Comparison of ENCODE assay signal across 20 cellular contexts in genomic region chr14:98999345-98999744, GRCh38.
A peak's percentile ranks its signal among the peaks of the same experiment; 100 is the strongest.
DNase-seq lines count a peak whose midpoint lies in the region; ATAC-seq, FAIRE-seq and TF ChIP-seq lines count a peak whose summit lies in the region.
"Had no signal": no experiment of that assay in that cellular context is flagged by ENCODE, and none has a peak within 500 bp of the region (broad histone marks: within the 10 kb centered on the region; RNA-seq: fewer than 3 reads in every experiment).

No MANE protein-coding gene starts in this region.

- no peak overlapping the region for H3K56ac ChIP-seq in H1 (replicated peaks; ENCODE audit: insufficient read length, low read depth, low read length)

- H3K9me2 ChIP-seq in SK-N-SH, result no peaks in the 10 kb centered on the region

- H3K4ac ChIP-seq in H1 (replicated peaks; ENCODE audit: insufficient read length, low read depth, low read length), result no peak overlapping the region
- no peak overlapping the region for H3K4ac ChIP-seq in neuronal stem cell (ENCODE audit: low read length)

- POLR2A ChIA-PET in SK-N-SH (lab: Yijun Ruan, JAX), result no interaction called here
- POLR2A ChIA-PET in H1 (lab: Charles Lee; ENCODE audit: partially characterized antibody), result no interaction called here

- TF ChIP-seq EP300 in SK-N-SH (IDR thresholded peaks at IDR 0.05; ENCODE audit: borderline replicate concordance in 1 of 2, low read depth in 1 of 2, low read length in 1 of 2), result no peak
- no peak for TF ChIP-seq EP300 in Ishikawa (IDR thresholded peaks at IDR 0.05; ENCODE audit: borderline replicate concordance)
- no peak for TF ChIP-seq EP300 in H1 (IDR thresholded peaks at IDR 0.05; ENCODE audit: borderline replicate concordance in 1 of 2, low read depth in 2 of 2, low read length in 2 of 2)

- no peak overlapping the region for H2BK5ac ChIP-seq in H1 (ENCODE audit: low read depth, low read length)
- no peak overlapping the region for H2BK5ac ChIP-seq in neuronal stem cell (ENCODE audit: low read length)

- TF ChIP-seq POLR2A in H1 (IDR thresholded peaks at IDR 0.05; ENCODE audit: control extremely low read depth in 1 of 2, low read depth in 2 of 2, low read length in 2 of 2), result no peak

- H3K4me1 ChIP-seq in SK-N-SH (ENCODE audit: control insufficient read depth in 1 of 2, insufficient read depth in 2 of 2, low read depth in 1 of 2, low read length in 1 of 2) (no peaks in the 10 kb centered on the region), H1 (replicated peaks in 1 of 4; ENCODE audit: control insufficient read depth in 3 of 4, insufficient read depth in 4 of 4, low read length in 3 of 4) (no peaks in the 10 kb centered on the region; a peak in 1 of 7 replicates), neuronal stem cell (ENCODE audit: control insufficient read depth in 2 of 2, insufficient read depth in 1 of 2, low read depth in 1 of 2, low read length in 2 of 2) (no peaks in the 10 kb centered on the region)
- H3K4me1 ChIP-seq: BE2C had no signal

- WGBS in SK-N-SH (ENCODE audit: low lambda C conversion rate), result 6% methylated on average over 9 of the region's 9 CpGs
- 87% methylated on average over 8 of the region's 9 CpGs; no CpG with 5 or more reads in 1 of the 2 experiments for WGBS in H1 (ENCODE audit: extremely low coverage in 1 of 2, insufficient coverage in 1 of 2, insufficient read length in 1 of 2, insufficient replicate concordance in 2 of 2, low coverage in 1 of 2, low lambda C conversion rate in 2 of 2, missing lambda C conversion rate in 1 of 2), 2 experiments
- no CpG with 5 or more reads among the region's 9 CpGs for WGBS in neuronal stem cell (ENCODE audit: extremely low coverage in 2 of 2, insufficient read length in 2 of 2, insufficient replicate concordance in 1 of 2), 2 donors

- H3K23me2 ChIP-seq in H1 (ENCODE audit: low read depth, low read length), result no peaks in the 10 kb centered on the region

- H3F3A ChIP-seq in SK-N-SH (replicated peaks; ENCODE audit: insufficient read depth), result no peaks in the 10 kb centered on the region

- H4K5ac ChIP-seq in H1 (ENCODE audit: insufficient read length, low read depth, low read length), result no peak overlapping the region

- no peak overlapping the region for H2AFZ ChIP-seq in SK-N-SH (ENCODE audit: low read depth)
- H2AFZ ChIP-seq in H1 (ENCODE audit: low read length), result no peak overlapping the region
- no peak overlapping the region for H2AFZ ChIP-seq in neuronal stem cell (ENCODE audit: low read length)
- H2AFZ ChIP-seq: GM23248 had no signal

- H3K18ac ChIP-seq in H1 (ENCODE audit: extremely low read depth, low read length) (no peak overlapping the region), neuronal stem cell (ENCODE audit: low read length) (peak overlapping the region; percentile 70)

- TF ChIP-seq RAD21 in SK-N-SH (IDR thresholded peaks at IDR 0.05; ENCODE audit: low read length) (no peak), Ishikawa (IDR thresholded peaks at IDR 0.05; ENCODE audit: low read depth) (no peak), H1 (IDR thresholded peaks at IDR 0.05 in 1 of 2, conservative IDR thresholded peaks at IDR 0.05 in 1 of 2; ENCODE audit: low read depth in 2 of 2, low read length in 2 of 2) (no peak)

- no peak overlapping the region; the same call in 1 of the 2 replicates for H2BK12ac ChIP-seq in H1 (ENCODE audit: low read depth, low read length)
- H2BK12ac ChIP-seq in neuronal stem cell (ENCODE audit: low read length), result no peak overlapping the region

- H3K36me3 ChIP-seq in SK-N-SH (replicated peaks in 1 of 2; ENCODE audit: control insufficient read depth in 1 of 2, insufficient read depth in 2 of 2, low read length in 1 of 2) (no peaks in the 10 kb centered on the region), H1 (ENCODE audit: control insufficient read depth in 2 of 4, insufficient read depth in 4 of 4, low read length in 3 of 4) (no peaks in the 10 kb centered on the region), neuronal stem cell (replicated peaks in 1 of 2; ENCODE audit: control insufficient read depth in 2 of 2, insufficient read depth in 2 of 2, low read length in 2 of 2) (no peaks in the 10 kb centered on the region), MG63 (no peaks in the 10 kb centered on the region)
- H3K36me3 ChIP-seq: BE2C had no signal

- H2AK5ac ChIP-seq in H1 (ENCODE audit: low read depth, low read length), result no peak overlapping the region
- H2AK5ac ChIP-seq in neuronal stem cell (ENCODE audit: low read depth, low read length), result no peak overlapping the region

- no peak overlapping the region for H2BK15ac ChIP-seq in H1 (ENCODE audit: low read length)
- no peak overlapping the region for H2BK15ac ChIP-seq in neuronal stem cell (ENCODE audit: low read length)

- H2BK120ac ChIP-seq in H1 (replicated peaks; ENCODE audit: low read depth, low read length), result no peak overlapping the region
- no peak overlapping the region for H2BK120ac ChIP-seq in neuronal stem cell (ENCODE audit: low read depth, low read length)

- H3K79me2 ChIP-seq in SK-N-SH (ENCODE audit: insufficient read depth), result no peaks in the 10 kb centered on the region
- no peaks in the 10 kb centered on the region for H3K79me2 ChIP-seq in H1 (ENCODE audit: control insufficient read depth in 1 of 2, insufficient read depth in 2 of 2, low read length in 2 of 2)

- H3K4me2 ChIP-seq in SK-N-SH, result no peak overlapping the region
- H3K4me2 ChIP-seq in H1 (ENCODE audit: insufficient read depth in 1 of 2, low read depth in 2 of 2, low read length in 2 of 2), result no peak overlapping the region
- H3K4me2 ChIP-seq in neuronal stem cell (ENCODE audit: insufficient read depth, low read length, poor library complexity, severe bottlenecking), result no peak overlapping the region

- H3K14ac ChIP-seq in H1 (ENCODE audit: insufficient read length), result no peak overlapping the region
- peak overlapping the region; percentile 1 for H3K14ac ChIP-seq in neuronal stem cell (ENCODE audit: low read length)

- H3K27me3 ChIP-seq in SK-N-SH (ENCODE audit: insufficient read depth) (peaks cover 17% of the 10 kb centered on the region; the same call in 1 of the 2 replicates), H1 (replicated peaks in 1 of 4; ENCODE audit: control insufficient read depth in 3 of 4, extremely low read depth in 1 of 4, insufficient read depth in 3 of 4, low read length in 3 of 4) (no peaks in the 10 kb centered on the region), neuronal stem cell (ENCODE audit: control insufficient read depth in 3 of 3, insufficient read depth in 3 of 3, low read depth in 1 of 3, low read length in 3 of 3) (no peaks in the 10 kb centered on the region), MG63 (no peaks in the 10 kb centered on the region)
- H3K27me3 ChIP-seq: BE2C had no signal

- H3K23ac ChIP-seq in H1 (ENCODE audit: insufficient read length) (no peak overlapping the region), neuronal stem cell (ENCODE audit: low read depth, low read length, poor library complexity) (no peak overlapping the region)

- no peak for FAIRE-seq in H1 (lab: Jason Lieb, UNC)
- FAIRE-seq: D721Med, G401.6, GM12892 had no signal

- H3K9ac ChIP-seq in SK-N-SH, result no peak overlapping the region
- H3K9ac ChIP-seq in H1 (replicated peaks in 1 of 4; ENCODE audit: extremely low read depth in 1 of 4, low read depth in 3 of 4, low read length in 3 of 4), result no peak overlapping the region
- H3K9ac ChIP-seq in neuronal stem cell (ENCODE audit: low read depth, low read length, poor library complexity), result no peak overlapping the region
- H3K9ac ChIP-seq: GM23248 had no signal

- H2BK20ac ChIP-seq in H1 (ENCODE audit: low read length), result no peak overlapping the region

- H3K9me3 ChIP-seq in SK-N-SH, result no peaks in the 10 kb centered on the region
- no peaks in the 10 kb centered on the region for H3K9me3 ChIP-seq in H1 (ENCODE audit: insufficient read depth in 2 of 2, low read depth in 1 of 2, low read length in 1 of 2)
- no peaks in the 10 kb centered on the region for H3K9me3 ChIP-seq in neuronal stem cell (replicated peaks in 1 of 2; ENCODE audit: control insufficient read depth in 2 of 2, insufficient read depth in 1 of 2, low read depth in 1 of 2, low read length in 2 of 2)
- no peaks in the 10 kb centered on the region for H3K9me3 ChIP-seq in MG63
- H3K9me3 ChIP-seq: BE2C had no signal

- ATAC-seq in SK-N-SH treated with all-trans-retinoic acid at 6 μM for 48 hours (no peak), GM21423 (IDR thresholded peaks at IDR 0.05; ENCODE audit: unreplicated experiment) (no peak)

- CTCF ChIA-PET in SK-N-SH (lab: Yijun Ruan, JAX), result no interaction called here
- CTCF ChIA-PET in H1 (lab: Charles Lee; ENCODE audit: partially characterized antibody), result no interaction called here

- no peaks in the 10 kb centered on the region for H4K20me1 ChIP-seq in SK-N-SH (ENCODE audit: insufficient read depth)
- no peaks in the 10 kb centered on the region for H4K20me1 ChIP-seq in H1 (replicated peaks in 1 of 2; ENCODE audit: control insufficient read depth in 1 of 2, insufficient read depth in 2 of 2, low read length in 2 of 2)

- DNase-seq in SK-N-SH, result no peak
- no peak for DNase-seq in H1 (ENCODE audit: low read depth in 1 of 2, low spot score in 2 of 2)
- DNase-seq in neuronal stem cell (ENCODE audit: low spot score), result no peak
- no peak for DNase-seq in MG63
- DNase-seq: BE2C; CD4-positive, alpha-beta memory T cell; COR-L47; DMS153; DMS79 treated with DMSO at 0.1 percent for 48 hours; EL; GM23248; H7; KBM-7 had no signal

- H4K91ac ChIP-seq in H1 (replicated peaks; ENCODE audit: insufficient read length, low read length), result no peak overlapping the region
- H4K91ac ChIP-seq in neuronal stem cell (ENCODE audit: low read depth, low read length, poor library complexity), result no peak overlapping the region

- TF ChIP-seq CTCF in SK-N-SH (IDR thresholded peaks at IDR 0.05) (no peak), H1 (IDR thresholded peaks at IDR 0.05; ENCODE audit: control extremely low read depth in 1 of 3, insufficient read depth in 1 of 3, low read depth in 1 of 3, low read length in 3 of 3) (no peak)

- H3K27ac ChIP-seq in SK-N-SH (ENCODE audit: low read depth in 2 of 2, low read length in 1 of 2) (no peak overlapping the region), H1 (ENCODE audit: low read depth, low read length) (no peak overlapping the region), neuronal stem cell (replicated peaks; ENCODE audit: low read length) (no peak overlapping the region)
- H3K27ac ChIP-seq: C4-2B, GM23248 had no signal

- no peak overlapping the region for H3K4me3 ChIP-seq in SK-N-SH (ENCODE audit: low read depth in 2 of 2, low read length in 1 of 2)
- H3K4me3 ChIP-seq in H1 (ENCODE audit: extremely low read depth in 1 of 4, insufficient read depth in 2 of 4, low read depth in 3 of 4, low read length in 4 of 4), result no peak overlapping the region
- no peak overlapping the region for H3K4me3 ChIP-seq in neuronal stem cell (ENCODE audit: low read length in 2 of 2)
- no peak overlapping the region for H3K4me3 ChIP-seq in MG63
- H3K4me3 ChIP-seq: GM23248 had no signal

- H4K8ac ChIP-seq in H1 (ENCODE audit: extremely low read depth, insufficient read depth, low read length) (no peak overlapping the region), neuronal stem cell (ENCODE audit: low read depth, low read length) (no peak overlapping the region)

- H3K79me1 ChIP-seq in H1 (ENCODE audit: low read depth, low read length), result no peaks in the 10 kb centered on the region
- H3K79me1 ChIP-seq in neuronal stem cell (ENCODE audit: low read depth, low read length), result no peaks in the 10 kb centered on the region

TF ChIP-seq in SK-N-SH, 30 proteins besides CTCF, POLR2A, EP300 and RAD21 (continues in another document):
- no peak for TF ChIP-seq JUND (IDR thresholded peaks at IDR 0.05)

TF ChIP-seq in H1, 55 proteins besides CTCF, POLR2A, EP300 and RAD21 (continues in another document):
- no peak for TF ChIP-seq PHF8 (conservative IDR thresholded peaks at IDR 0.05; ENCODE audit: low read depth, low read length)

Comparison
In these comparisons a context has a peak if more than half of its experiments do, and no peak if none do; other contexts are left out.
1. Of the 17 proteins assayed by ChIP-seq in both H1 and SK-N-SH: peak only in H1: MAX and USF2; only in SK-N-SH: none; in both: none; in neither: 15.